32 cellular contexts compared by ENCODE assay signal in genomic region chr5:38634961-38635369, GRCh38.
DNase-seq lines count a peak whose midpoint lies in the region; FAIRE-seq and TF ChIP-seq lines count a peak whose summit lies in the region.
"Had no signal": no experiment of that assay in that cellular context is flagged by ENCODE, and none has a peak within 500 bp of the region (broad histone marks: within the 10 kb centered on the region; RNA-seq: fewer than 3 reads in every experiment).

No MANE protein-coding gene starts in this region.

- H3K27ac Mint-ChIP-seq in activated CD4-positive, alpha-beta T cell treated with anti-CD3 and anti-CD28 coated beads, Interleukin-2, amount 10 ng/mL, durations not matched to agents 24 days and 14 days: no peak overlapping the region
- H3K27ac Mint-ChIP-seq: activated CD8-positive, alpha-beta memory T cell treated with anti-CD3 and anti-CD28 coated beads, Interleukin-2, amount 10 ng/mL, durations not matched to agents 7 days and 5 days; activated T-cell treated with anti-CD3 and anti-CD28 coated beads, Interleukin-2, amount 50 U/mL, for 72 hours; T-helper 17 cell had no signal

- H3K36me3 ChIP-seq in HEK293 (ENCODE audit: control insufficient read depth in 2 of 2, insufficient read depth in 1 of 2, low read length in 2 of 2) (no peaks in the 10 kb centered on the region), bronchial epithelial cell (ENCODE audit: control insufficient read depth, insufficient read depth, low read length) (no peaks in the 10 kb centered on the region)
- H3K36me3 ChIP-seq: brain microvascular endothelial cell, heart left ventricle, suprapubic skin, upper lobe of right lung had no signal

- H3K36me3 Mint-ChIP-seq in activated CD4-positive, alpha-beta T cell treated with anti-CD3 and anti-CD28 coated beads, Interleukin-2, amount 10 ng/mL, durations not matched to agents 24 days and 14 days (ENCODE audit: low read depth): no peaks in the 10 kb centered on the region
- H3K36me3 Mint-ChIP-seq: activated CD8-positive, alpha-beta memory T cell treated with anti-CD3 and anti-CD28 coated beads, Interleukin-2, amount 10 ng/mL, durations not matched to agents 7 days and 5 days had no signal

- H3K4me3 Mint-ChIP-seq in activated CD4-positive, alpha-beta T cell treated with anti-CD3 and anti-CD28 coated beads, Interleukin-2, amount 10 ng/mL, durations not matched to agents 24 days and 14 days: no peak overlapping the region
- H3K4me3 Mint-ChIP-seq: activated CD8-positive, alpha-beta memory T cell treated with anti-CD3 and anti-CD28 coated beads, Interleukin-2, amount 10 ng/mL, durations not matched to agents 7 days and 5 days; activated T-cell treated with anti-CD3 and anti-CD28 coated beads, Interleukin-2, amount 50 U/mL, for 72 hours; nephron; T-helper 17 cell had no signal

- no peaks in the 10 kb centered on the region for H3K27me3 ChIP-seq in bronchial epithelial cell (ENCODE audit: control insufficient read depth, insufficient read depth, low read length)
- H3K27me3 ChIP-seq: brain microvascular endothelial cell, heart left ventricle, upper lobe of right lung had no signal

- POLR2A ChIA-PET in HEK293 (lab: Yijun Ruan, JAX): no interaction called here

- TF ChIP-seq CTCF in HEK293 (tag by site-specific recombination; IDR thresholded peaks at IDR 0.05) (no peak), bronchial epithelial cell (IDR thresholded peaks at IDR 0.05; ENCODE audit: insufficient read depth, low read length, severe bottlenecking) (no peak), retinal pigment epithelial cell (conservative IDR thresholded peaks at IDR 0.05; ENCODE audit: low read depth, low read length) (no peak)

- peaks cover 11% of the 10 kb centered on the region for H3K9me3 Mint-ChIP-seq in activated CD4-positive, alpha-beta T cell treated with anti-CD3 and anti-CD28 coated beads, Interleukin-2, amount 10 ng/mL, durations not matched to agents 24 days and 14 days

- DNase-seq in bronchial epithelial cell (ENCODE audit: low read depth) (peak; percentile 33), iris pigment epithelial cell (ENCODE audit: low read depth) (peak; percentile 17), retinal pigment epithelial cell (ENCODE audit: low read depth) (peak; percentile 75), NK-92 (lab: John Stamatoyannopoulos, UW; ENCODE audit: unreplicated experiment) (no peak), dedifferentiated amniotic fluid mesenchymal stem cell (ENCODE audit: extremely low spot score) (no peak)
- no peak for DNase-seq in activated CD4-positive, alpha-beta T cell treated with anti-CD3 and anti-CD28 coated beads, Interleukin-2, amount 10 ng/mL, durations not matched to agents 24 days and 14 days
- DNase-seq: activated CD4-positive, alpha-beta T cell treated with anti-CD3 and anti-CD28 coated beads, Interleukin-2, amount 50 U/mL, for 4 hours; activated CD4-positive, CD25-positive, alpha-beta regulatory T cell; activated CD8-positive, alpha-beta memory T cell treated with anti-CD3 and anti-CD28 coated beads, Interleukin-2, amount 10 ng/mL, durations not matched to agents 7 days and 5 days; activated naive CD4-positive, alpha-beta T cell; activated T-cell treated with anti-CD3 and anti-CD28 coated beads, Interleukin-2, amount 50 U/mL, for 72 hours; brain microvascular endothelial cell; DMS79 treated with DMSO at 0.1 percent for 48 hours; heart left ventricle; KG1; MM.1S; NCI-H1105 treated with DMSO at 0.1 percent for 48 hours; NCI-H187 treated with DMSO at 0.1 percent for 48 hours; NCI-H2171; NCI-H510A treated with DMSO at 0.1 percent for 48 hours; NK-92 treated with Interleukin-12 subunit alpha and Interleukin-12 subunit beta, amount 100 ng/mL, for 24 hours; stimulated activated naive CD4-positive, alpha-beta T cell; T-helper 17 cell; upper lobe of right lung had no signal

- H3K9me3 ChIP-seq in HEK293 (ENCODE audit: control insufficient read depth, insufficient read depth, low read depth, low read length): no peaks in the 10 kb centered on the region
- H3K9me3 ChIP-seq: suprapubic skin, upper lobe of right lung had no signal

- peaks cover 3% of the 10 kb centered on the region for H3K27me3 Mint-ChIP-seq in activated CD4-positive, alpha-beta T cell treated with anti-CD3 and anti-CD28 coated beads, Interleukin-2, amount 10 ng/mL, durations not matched to agents 24 days and 14 days

- intact Hi-C loops in activated CD4-positive, alpha-beta T cell treated with anti-CD3 and anti-CD28 coated beads, Interleukin-2, amount 10 ng/mL, durations not matched to agents 24 days and 14 days (cut with micrococcal nuclease): no loop called here

- FAIRE-seq in bronchial epithelial cell (lab: Jason Lieb, UNC): no peak
- FAIRE-seq: GM18507, TTC549 had no signal

- H3K4me1 Mint-ChIP-seq in activated CD4-positive, alpha-beta T cell treated with anti-CD3 and anti-CD28 coated beads, Interleukin-2, amount 10 ng/mL, durations not matched to agents 24 days and 14 days: no peaks in the 10 kb centered on the region
- H3K4me1 Mint-ChIP-seq: activated CD8-positive, alpha-beta memory T cell treated with anti-CD3 and anti-CD28 coated beads, Interleukin-2, amount 10 ng/mL, durations not matched to agents 7 days and 5 days; T-helper 17 cell had no signal

- H3K4me3 ChIP-seq in HEK293 (ENCODE audit: low read depth, low read length) (no peak overlapping the region), bronchial epithelial cell (ENCODE audit: low read depth, low read length) (no peak overlapping the region), retinal pigment epithelial cell (ENCODE audit: low read length) (no peak overlapping the region)
- H3K4me3 ChIP-seq: heart left ventricle, PC-9, smooth muscle cell, suprapubic skin, upper lobe of right lung had no signal

- CTCF ChIA-PET in HEK293 (lab: Yijun Ruan, JAX): interaction anchor here (0.6 to 1.2 kb wide), 2 partner anchors 40 to 193 kb away, joined by 3 read pairs; no protein-coding TSS in a partner anchor

- no peak overlapping the region for H3K27ac ChIP-seq in HEK293 (ENCODE audit: extremely low read depth, low read depth, low read length)
- H3K27ac ChIP-seq: brain microvascular endothelial cell, epithelial cell of prostate, heart left ventricle, PC-9, suprapubic skin, upper lobe of right lung had no signal

- no peaks in the 10 kb centered on the region for H3K4me1 ChIP-seq in HEK293 (ENCODE audit: control insufficient read depth, insufficient read depth, low read length)
- H3K4me1 ChIP-seq: heart left ventricle, suprapubic skin, upper lobe of right lung had no signal

TF ChIP-seq in HEK293, 187 proteins besides CTCF, POLR2A, EP300 and RAD21 (continues in another document):
- no peak for TF ChIP-seq ZNF792 (tag by site-specific recombination; IDR thresholded peaks at IDR 0.05)
- TF ChIP-seq ZNF223 (tag by site-specific recombination; IDR thresholded peaks at IDR 0.05): no peak
- TF ChIP-seq ZNF830 (tag by site-specific recombination; IDR thresholded peaks at IDR 0.05; ENCODE audit: low read depth): no peak
- no peak for TF ChIP-seq MEIS1 (CRISPR knock-in tag; IDR thresholded peaks at IDR 0.05; ENCODE audit: borderline replicate concordance)
- TF ChIP-seq, protein P1, sequence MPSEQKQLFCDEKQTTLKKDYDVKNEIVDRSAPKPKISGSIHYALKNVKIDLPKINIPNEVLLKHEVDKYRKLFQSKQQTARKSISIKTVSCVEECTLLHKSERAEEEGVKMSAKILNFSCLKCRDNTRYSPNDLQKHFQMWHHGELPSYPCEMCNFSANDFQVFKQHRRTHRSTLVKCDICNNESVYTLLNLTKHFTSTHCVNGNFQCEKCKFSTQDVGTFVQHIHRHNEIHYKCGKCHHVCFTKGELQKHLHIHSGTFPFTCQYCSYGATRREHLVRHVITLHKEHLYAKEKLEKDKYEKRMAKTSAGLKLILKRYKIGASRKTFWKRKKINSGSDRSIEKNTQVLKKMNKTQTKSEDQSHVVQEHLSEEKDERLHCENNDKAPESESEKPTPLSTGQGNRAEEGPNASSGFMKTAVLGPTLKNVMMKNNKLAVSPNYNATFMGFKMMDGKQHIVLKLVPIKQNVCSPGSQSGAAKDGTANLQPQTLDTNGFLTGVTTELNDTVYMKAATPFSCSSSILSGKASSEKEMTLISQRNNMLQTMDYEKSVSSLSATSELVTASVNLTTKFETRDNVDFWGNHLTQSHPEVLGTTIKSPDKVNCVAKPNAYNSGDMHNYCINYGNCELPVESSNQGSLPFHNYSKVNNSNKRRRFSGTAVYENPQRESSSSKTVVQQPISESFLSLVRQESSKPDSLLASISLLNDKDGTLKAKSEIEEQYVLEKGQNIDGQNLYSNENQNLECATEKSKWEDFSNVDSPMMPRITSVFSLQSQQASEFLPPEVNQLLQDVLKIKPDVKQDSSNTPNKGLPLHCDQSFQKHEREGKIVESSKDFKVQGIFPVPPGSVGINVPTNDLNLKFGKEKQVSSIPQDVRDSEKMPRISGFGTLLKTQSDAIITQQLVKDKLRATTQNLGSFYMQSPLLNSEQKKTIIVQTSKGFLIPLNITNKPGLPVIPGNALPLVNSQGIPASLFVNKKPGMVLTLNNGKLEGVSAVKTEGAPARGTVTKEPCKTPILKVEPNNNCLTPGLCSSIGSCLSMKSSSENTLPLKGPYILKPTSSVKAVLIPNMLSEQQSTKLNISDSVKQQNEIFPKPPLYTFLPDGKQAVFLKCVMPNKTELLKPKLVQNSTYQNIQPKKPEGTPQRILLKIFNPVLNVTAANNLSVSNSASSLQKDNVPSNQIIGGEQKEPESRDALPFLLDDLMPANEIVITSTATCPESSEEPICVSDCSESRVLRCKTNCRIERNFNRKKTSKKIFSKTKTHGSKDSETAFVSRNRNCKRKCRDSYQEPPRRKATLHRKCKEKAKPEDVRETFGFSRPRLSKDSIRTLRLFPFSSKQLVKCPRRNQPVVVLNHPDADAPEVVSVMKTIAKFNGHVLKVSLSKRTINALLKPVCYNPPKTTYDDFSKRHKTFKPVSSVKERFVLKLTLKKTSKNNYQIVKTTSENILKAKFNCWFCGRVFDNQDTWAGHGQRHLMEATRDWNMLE (tag by site-specific recombination; conservative IDR thresholded peaks at IDR 0.05; ENCODE audit: low read depth): no peak
- no peak for TF ChIP-seq ZNF704 (tag by site-specific recombination; IDR thresholded peaks at IDR 0.05)
- no peak for TF ChIP-seq SETDB1 (IDR thresholded peaks at IDR 0.05; ENCODE audit: insufficient read length, low read length)
- TF ChIP-seq HOXC10 (CRISPR knock-in tag; IDR thresholded peaks at IDR 0.05): no peak

Comparison
In these comparisons a context has a peak if more than half of its experiments do, and no peak if none do; other contexts are left out.
1. DNase-seq: peak in bronchial epithelial cell (single experiment), iris pigment epithelial cell (single experiment) and retinal pigment epithelial cell (single experiment); none in activated CD4-positive, alpha-beta T cell treated with anti-CD3 and anti-CD28 coated beads, Interleukin-2, amount 10 ng/mL, durations not matched to agents 24 days and 14 days (single experiment), NK-92 (single experiment) and dedifferentiated amniotic fluid mesenchymal stem cell (single experiment).